8 cellular contexts compared by ENCODE assay signal in the genomic region with DNA sequence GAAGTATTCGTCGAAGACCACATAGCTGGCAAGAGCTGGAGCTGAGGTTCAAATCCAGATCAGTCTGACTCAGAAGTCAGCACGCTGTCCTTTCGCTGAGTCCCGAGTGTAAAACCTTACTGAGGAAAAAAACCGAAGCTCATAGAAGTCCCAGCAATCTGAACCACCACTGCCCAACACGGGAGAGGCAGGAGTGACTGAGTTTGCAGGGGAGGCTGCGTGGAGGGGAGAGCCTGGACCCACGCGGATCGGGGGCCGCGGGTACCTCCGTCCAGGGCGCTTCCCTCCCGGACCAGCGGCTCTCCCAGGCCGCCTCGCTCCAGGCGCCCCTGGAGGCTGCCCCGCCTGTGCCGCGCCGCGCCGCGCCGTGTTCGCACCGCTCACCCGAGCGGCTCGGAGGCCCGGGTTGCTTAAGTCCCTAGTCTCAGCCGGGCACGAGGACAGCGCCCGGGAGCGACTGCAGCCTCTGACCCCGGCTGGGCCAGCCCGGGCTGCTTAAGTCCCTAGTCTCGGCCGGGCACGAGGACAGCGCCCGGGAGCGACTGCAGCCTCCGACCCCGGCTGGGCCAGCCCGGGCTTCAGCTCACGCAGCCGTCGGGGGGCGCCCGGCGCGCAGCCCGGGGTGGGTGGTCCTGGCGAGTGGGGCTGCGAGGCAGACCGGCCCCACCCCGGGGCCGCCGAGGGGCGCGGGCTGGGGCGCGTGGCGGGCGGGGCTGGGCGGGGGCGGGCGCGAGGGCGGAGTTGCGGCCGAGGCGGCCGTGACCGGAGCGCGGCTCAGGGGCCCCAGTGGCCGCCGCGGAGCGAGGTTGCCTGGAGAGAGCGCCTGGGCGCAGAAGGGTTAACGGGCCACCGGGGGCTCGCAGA. TPM values are rescaled to one million over a fixed set of nuclear protein-coding genes. Genes with fewer than 3 reads are reported as not detected.
DNase-seq lines count a peak whose midpoint lies in the region; ATAC-seq, FAIRE-seq and TF ChIP-seq lines count a peak whose summit lies in the region.

A gene (plus strand): TSS at position 777 of the 864 bp plus-strand sequence. CDS start 2,881 bp downstream, outside the sequence.

- H3K4me2 ChIP-seq in keratinocyte (ENCODE audit: control insufficient read depth, extremely low read depth, insufficient read depth, low read depth, low read length), result peak within 1 kb of the TSS; percentile 89

- no peaks in the 10 kb centered on the region for H3K79me2 ChIP-seq in keratinocyte (ENCODE audit: control insufficient read depth, insufficient read depth, low read length)

- peaks cover 10% of the 10 kb centered on the region; the same call in 1 of the 2 replicates for H3K4me1 ChIP-seq in HUES48 (ENCODE audit: control insufficient read depth, insufficient read depth, low read length)
- H3K4me1 ChIP-seq in keratinocyte (ENCODE audit: control insufficient read depth, extremely low read depth, insufficient read depth, low read length), result peaks cover 19% of the 10 kb centered on the region
- peaks cover 28 to 59% (median 53%) of the 10 kb centered on the region in 6 donors for H3K4me1 ChIP-seq in spleen

- H3K4me1 Mint-ChIP-seq in activated CD4-positive, alpha-beta T cell treated with anti-CD3 and anti-CD28 coated beads for 36 hours, result peaks cover 31% of the 10 kb centered on the region

- peaks cover 21% of the 10 kb centered on the region for H3K27me3 ChIP-seq in HUES48 (ENCODE audit: control insufficient read depth, insufficient read depth, low read length)
- H3K27me3 ChIP-seq in bronchial epithelial cell (ENCODE audit: control insufficient read depth, insufficient read depth, low read length), result no peaks in the 10 kb centered on the region
- H3K27me3 ChIP-seq in keratinocyte (ENCODE audit: control insufficient read depth, extremely low read depth, insufficient read depth, low read length), result no peaks in the 10 kb centered on the region
- peaks cover 0 to 61% (median 0%) of the 10 kb centered on the region in 7 donors for H3K27me3 ChIP-seq in spleen (replicated peaks in 1 of 7)

- H3K4me3 ChIP-seq in HUES48 (ENCODE audit: low read depth, low read length), result peak within 1 kb of the TSS; percentile 62
- H3K4me3 ChIP-seq in bronchial epithelial cell (ENCODE audit: low read depth, low read length), result peak within 1 kb of the TSS; percentile 54
- peak within 1 kb of the TSS; percentile 53 to 81 (median 72) for H3K4me3 ChIP-seq in keratinocyte (ENCODE audit: control insufficient read depth in 2 of 3, extremely low read depth in 1 of 3, insufficient read depth in 2 of 3, low read depth in 1 of 3, low read length in 3 of 3)
- peak within 1 kb of the TSS; percentile 20 to 78 (median 54) for H3K4me3 ChIP-seq in spleen

- FAIRE-seq in bronchial epithelial cell (lab: Jason Lieb, UNC), result no peak
- no peak for FAIRE-seq in keratinocyte (lab: Jason Lieb, UNC)

- H3K9me1 ChIP-seq in keratinocyte (ENCODE audit: control insufficient read depth, extremely low read depth, insufficient read depth, low read length), result no peaks in the 10 kb centered on the region

- TF ChIP-seq CTCF in bronchial epithelial cell (IDR thresholded peaks at IDR 0.05; ENCODE audit: insufficient read depth, low read length, severe bottlenecking), result peak; percentile 30
- peak in 2 of 3 experiments; percentile 3 to 15 for TF ChIP-seq CTCF in keratinocyte (optimal IDR thresholded peaks at IDR 0.05 in 1 of 3, IDR thresholded peaks at IDR 0.05 in 1 of 3, conservative IDR thresholded peaks at IDR 0.05 in 1 of 3; ENCODE audit: extremely low read depth in 1 of 3, insufficient read depth in 2 of 3, low read length in 3 of 3)
- peak in 2 of 11 experiments; percentile 23 to 42 for TF ChIP-seq CTCF in spleen (IDR thresholded peaks at IDR 0.05 in 8 of 11, conservative IDR thresholded peaks at IDR 0.05 in 3 of 11)

- H3K27ac Mint-ChIP-seq in activated CD4-positive, alpha-beta T cell treated with anti-CD3 and anti-CD28 coated beads for 36 hours, result peak within 1 kb of the TSS; percentile 42

- intact Hi-C loops in activated CD4-positive, alpha-beta T cell treated with anti-CD3 and anti-CD28 coated beads for 36 hours (cut with DNase I, micrococcal nuclease), result loop anchor here in 1 of 2 experiments (2.0 kb wide), 1 partner anchor 34 kb away; a partner anchor contains a TSS
- intact Hi-C loops in spleen (cut with DNase I; ENCODE audit: low total_unique reads), result no loop called here

- peak within 1 kb of the TSS; percentile 91 for H2AFZ ChIP-seq in keratinocyte (ENCODE audit: control insufficient read depth, low read length)

- no peaks in the 10 kb centered on the region for H3K36me3 Mint-ChIP-seq in activated CD4-positive, alpha-beta T cell treated with anti-CD3 and anti-CD28 coated beads for 36 hours (ENCODE audit: low read depth)

- H3K27me3 Mint-ChIP-seq in activated CD4-positive, alpha-beta T cell treated with anti-CD3 and anti-CD28 coated beads for 36 hours, result peaks cover 31% of the 10 kb centered on the region

- CTCF ChIA-PET in activated CD4-positive, alpha-beta T cell treated with anti-CD3 and anti-CD28 coated beads for 36 hours (lab: Charles Lee), result interaction anchor here (0.9 to 1.0 kb wide), 6 partner anchors 12 to 79 kb away, joined by 3 to 4 read pairs (median 3); no protein-coding TSS in a partner anchor

- peak; percentile 82 for ATAC-seq in activated CD4-positive, alpha-beta T cell treated with anti-CD3 and anti-CD28 coated beads for 36 hours

- H3K9me3 Mint-ChIP-seq in activated CD4-positive, alpha-beta T cell treated with anti-CD3 and anti-CD28 coated beads for 36 hours (ENCODE audit: low read depth), result no peaks in the 10 kb centered on the region

- dilution Hi-C loops in keratinocyte (cut with MboI; ENCODE audit: extremely low pct_ligation_motif_present, low sequenced_read_pairs), result no loop called here

- H3K9me3 ChIP-seq in HUES48 (ENCODE audit: control insufficient read depth, insufficient read depth, low read length), result no peaks in the 10 kb centered on the region
- H3K9me3 ChIP-seq in keratinocyte (ENCODE audit: control insufficient read depth, low read depth, low read length), result no peaks in the 10 kb centered on the region
- no peaks in the 10 kb centered on the region for H3K9me3 ChIP-seq in spleen

- H3K36me3 ChIP-seq in HUES48 (ENCODE audit: control insufficient read depth, insufficient read depth, low read length) (no peaks in the 10 kb centered on the region), bronchial epithelial cell (ENCODE audit: control insufficient read depth, insufficient read depth, low read length) (peaks cover 1% of the 10 kb centered on the region), keratinocyte (ENCODE audit: control insufficient read depth in 2 of 2, extremely low read depth in 1 of 2, insufficient read depth in 2 of 2, low read length in 2 of 2) (no peaks in the 10 kb centered on the region), spleen (peaks cover 0 to 2% (median 0%) of the 10 kb centered on the region in 6 donors)

- peak; percentile 67 for DNase-seq in activated CD4-positive, alpha-beta T cell treated with anti-CD3 and anti-CD28 coated beads for 36 hours
- DNase-seq in activated CD4-positive, alpha-beta T cell treated with anti-CD3 and anti-CD28 coated beads, Interleukin-2, amount 50 U/mL, for 4 hours, result no peak
- DNase-seq in SHP77 (lab: John Stamatoyannopoulos, UW) (peak; percentile 62 to 64), bronchial epithelial cell (ENCODE audit: low read depth) (peak; percentile 48), keratinocyte (ENCODE audit: low read depth, low spot score) (no peak), spleen (peak; percentile 90), NK-92 (lab: John Stamatoyannopoulos, UW; ENCODE audit: unreplicated experiment) (no peak)

- WGBS in spleen, 5 donors, result 1 to 3% (median 1%) methylated on average over 8 to 91 of the region's 91 CpGs

- H3K9ac ChIP-seq in HUES48 (ENCODE audit: low read depth, low read length), result peak within 1 kb of the TSS; percentile 15; the same call in 1 of the 2 replicates
- peak within 1 kb of the TSS; percentile 78 for H3K9ac ChIP-seq in keratinocyte (ENCODE audit: control insufficient read depth, extremely low read depth, insufficient read depth, low read length)

- H3K27ac ChIP-seq in HUES48 (ENCODE audit: low read depth, low read length) (peak within 1 kb of the TSS; percentile 33), keratinocyte (ENCODE audit: control insufficient read depth, insufficient read depth, low read length) (peak within 1 kb of the TSS; percentile 43), spleen (peak within 1 kb of the TSS in 7 of 8 donors; percentile 68 to 86 (median 79))

- POLR2A ChIA-PET in activated CD4-positive, alpha-beta T cell treated with anti-CD3 and anti-CD28 coated beads for 36 hours (lab: Charles Lee), result interaction anchor here (0.6 to 1.4 kb wide), 2 partner anchors 11 to 165 kb away, joined by 3 to 6 read pairs; no protein-coding TSS in a partner anchor

- H4K20me1 ChIP-seq in keratinocyte (ENCODE audit: control insufficient read depth, extremely low read depth, insufficient read depth, low read length), result no peaks in the 10 kb centered on the region

- H3K4me3 Mint-ChIP-seq in activated CD4-positive, alpha-beta T cell treated with anti-CD3 and anti-CD28 coated beads for 36 hours, result peak within 1 kb of the TSS; percentile 69

- no peak for TF ChIP-seq POLR2A in spleen (IDR thresholded peaks at IDR 0.05)

RNA-seq across cellular contexts. Expression of the gene that starts here (rescaled TPM):
- under 1 TPM; 0.28 to 0.59 TPM for total RNA-seq in activated CD4-positive, alpha-beta T cell treated with anti-CD3 and anti-CD28 coated beads for 36 hours
- 1.2 and 1.6 TPM in 2 replicates for total RNA-seq in bronchial epithelial cell
- polyA plus RNA-seq in keratinocyte, result 7.0 to 22.8 TPM (median 7.0 TPM) in 3 replicates
- 29.1 TPM for polyA plus RNA-seq in keratinocyte (2011; ENCODE audit: low read depth)
- polyA plus RNA-seq in keratinocyte (2011; cell fraction: cytosol; rRNA removed), result 13.1 and 16.6 TPM in 2 replicates
- polyA plus RNA-seq in keratinocyte (2011; cell fraction: nucleus; rRNA removed), result 105 and 147 TPM in 2 replicates
- polyA plus RNA-seq in keratinocyte (2012; ENCODE audit: low replicate concordance), result 8.6 and 128 TPM in 2 replicates
- 7.5 to 15.6 TPM (median 14.2 TPM) in 3 replicates for polyA minus RNA-seq in keratinocyte
- polyA minus RNA-seq in keratinocyte (2011; cell fraction: cytosol; rRNA and poly(A)+ RNA removed), result 13.2 TPM
- polyA minus RNA-seq in keratinocyte (2011; cell fraction: nucleus; rRNA and poly(A)+ RNA removed), result 33.8 and 40.9 TPM in 2 replicates
- 10 to 100 TPM in 5 of 7 donors, 1 to 10 TPM in 2; 2.8 to 19.1 (median 12.4) TPM for total RNA-seq in spleen
- 10 to 100 TPM in 1 of 3 donors, 1 to 10 TPM in 2; 5.0 to 10.9 (median 9.4) TPM for polyA plus RNA-seq in spleen

Comparison
In these comparisons a context has a peak if more than half of its experiments do, and no peak if none do; other contexts are left out.
1. Peak in DNase-seq and ATAC-seq in activated CD4-positive, alpha-beta T cell treated with anti-CD3 and anti-CD28 coated beads for 36 hours; RNA of the gene not detected or under 1 TPM.
2. DNase-seq: peak in SHP77 (2 of 2), bronchial epithelial cell (single experiment) and spleen (single experiment); none in activated CD4-positive, alpha-beta T cell treated with anti-CD3 and anti-CD28 coated beads, Interleukin-2, amount 50 U/mL, for 4 hours (0 of 2), keratinocyte (single experiment) and NK-92 (single experiment).
3. Peak in every context shown above with its lines, with median percentiles within 50 percentile points of each other: H3K27ac ChIP-seq and H3K4me3 ChIP-seq.